Comparison of ENCODE assay signal across 26 cellular contexts in the genomic region with DNA sequence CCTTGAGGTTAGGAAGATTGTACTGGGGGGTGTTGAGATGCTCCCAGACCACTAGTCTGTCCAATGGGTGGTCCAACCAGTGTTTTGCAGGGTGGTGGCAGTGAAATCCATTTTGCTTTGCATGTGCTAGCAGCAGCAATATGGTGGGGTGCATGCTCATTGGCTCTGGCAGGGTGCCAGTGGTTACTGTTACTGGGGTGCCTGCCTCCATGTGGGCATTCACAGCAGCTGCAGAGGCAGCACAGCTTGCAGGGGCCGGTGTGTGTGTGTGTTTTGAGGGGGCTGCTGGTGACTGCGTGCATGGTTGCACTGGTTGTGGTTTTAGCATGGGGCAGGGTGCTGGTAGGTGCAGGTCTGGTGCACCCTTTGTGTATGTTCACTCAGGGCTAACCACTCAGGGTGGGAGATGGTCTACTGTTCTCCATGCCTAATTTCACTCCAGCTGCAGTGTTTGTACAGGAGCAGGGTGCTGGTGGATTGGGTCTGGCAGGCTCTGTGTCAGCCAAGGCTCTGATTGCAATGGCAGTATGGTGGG.
"Had no signal": no experiment of that assay in that cellular context is flagged by ENCODE, and none has a peak within 500 bp of the region (broad histone marks: within the 10 kb centered on the region; RNA-seq: fewer than 3 reads in every experiment).

No MANE protein-coding gene starts in this region.

- ATAC-seq: activated T-helper 17 cell treated with anti-CD3 and anti-CD28 coated beads, Interleukin-2, amount 50 U/mL, for 72 hours had no signal

- FAIRE-seq: astrocyte had no signal

- H3K27me3 ChIP-seq: cardiac muscle cell, Peyer's patch, SJCRH30 had no signal

- H3K9me2 ChIP-seq: SK-N-SH had no signal

- H3K4me2 ChIP-seq: SK-N-SH had no signal

- H3K4me1 ChIP-seq: Peyer's patch, SJCRH30 had no signal

- H3K4me3 ChIP-seq: cardiac muscle cell, Peyer's patch, SJCRH30 had no signal

- H3K36me3 ChIP-seq: cardiac muscle cell, Peyer's patch, SJCRH30 had no signal

- H3K27ac ChIP-seq: cardiac muscle cell, Peyer's patch, RWPE1, SJCRH30, VCaP had no signal

- DNase-seq: activated CD4-positive, alpha-beta memory T cell treated with anti-CD3 and anti-CD28 coated beads for 36 hours; activated CD4-positive, alpha-beta T cell treated with anti-CD3 and anti-CD28 coated beads, Interleukin-2, amount 10 ng/mL, durations not matched to agents 7 days and 5 days; activated CD4-positive, CD25-positive, alpha-beta regulatory T cell; activated CD8-positive, alpha-beta memory T cell treated with anti-CD3 and anti-CD28 coated beads for 24 hours; activated gamma-delta T cell; activated naive CD4-positive, alpha-beta T cell treated with anti-CD3 and anti-CD28 coated beads for 36 hours; activated T-cell treated with anti-CD3 and anti-CD28 coated beads for 4 hours; activated T-cell treated with anti-CD3 and anti-CD28 coated beads, Interleukin-2, amount 50 U/mL, for 48 hours; amygdala; MM.1S; NCI-H1417; NCI-H1930; NCI-H2171 treated with DMSO at 0.1 percent for 48 hours; NCI-H345; NCI-H510A; NCI-H69; NK-92 treated with Interleukin-12 subunit alpha and Interleukin-12 subunit beta, amount 100 ng/mL, for 24 hours; Peyer's patch; SJCRH30; SK-N-SH; T-helper 1 cell had no signal

- H3K9me3 ChIP-seq: Peyer's patch, SK-N-SH had no signal
